Comparison of ENCODE assay signal across 1 cellular context in genomic region chr12:116376354-116377193, GRCh38.
TF ChIP-seq lines count a peak whose summit lies in the region.

No MANE protein-coding gene starts in this region.

TF ChIP-seq in SK-N-SH, 30 proteins besides CTCF, POLR2A, EP300 and RAD21 (continued from another document):
- TF ChIP-seq USF2 (IDR thresholded peaks at IDR 0.05; ENCODE audit: borderline replicate concordance, low read depth, low read length) (no peak), YY1 (IDR thresholded peaks at IDR 0.05; ENCODE audit: low read depth) (no peak), USF1 (IDR thresholded peaks at IDR 0.05; ENCODE audit: borderline replicate concordance, low read depth) (no peak), TCF12 (IDR thresholded peaks at IDR 0.05) (peak; percentile 90), RFX5 (IDR thresholded peaks at IDR 0.05; ENCODE audit: low read length) (no peak), RCOR1 (IDR thresholded peaks at IDR 0.05; ENCODE audit: low read length) (peak; percentile 89), GABPA (IDR thresholded peaks at IDR 0.05; ENCODE audit: low read depth) (no peak), TAF1 (IDR thresholded peaks at IDR 0.05; ENCODE audit: borderline replicate concordance, low read depth, low read length) (no peak), MAX (IDR thresholded peaks at IDR 0.05; ENCODE audit: low read depth) (no peak), MEF2A (IDR thresholded peaks at IDR 0.05; ENCODE audit: borderline replicate concordance, low read depth) (no peak), FOXM1 (IDR thresholded peaks at IDR 0.05; ENCODE audit: low read depth) (no peak), SIN3A (IDR thresholded peaks at IDR 0.05; ENCODE audit: borderline replicate concordance, low read depth, low read length) (no peak)
